ENCODE assay signal across 10 cellular contexts in the genomic region with DNA sequence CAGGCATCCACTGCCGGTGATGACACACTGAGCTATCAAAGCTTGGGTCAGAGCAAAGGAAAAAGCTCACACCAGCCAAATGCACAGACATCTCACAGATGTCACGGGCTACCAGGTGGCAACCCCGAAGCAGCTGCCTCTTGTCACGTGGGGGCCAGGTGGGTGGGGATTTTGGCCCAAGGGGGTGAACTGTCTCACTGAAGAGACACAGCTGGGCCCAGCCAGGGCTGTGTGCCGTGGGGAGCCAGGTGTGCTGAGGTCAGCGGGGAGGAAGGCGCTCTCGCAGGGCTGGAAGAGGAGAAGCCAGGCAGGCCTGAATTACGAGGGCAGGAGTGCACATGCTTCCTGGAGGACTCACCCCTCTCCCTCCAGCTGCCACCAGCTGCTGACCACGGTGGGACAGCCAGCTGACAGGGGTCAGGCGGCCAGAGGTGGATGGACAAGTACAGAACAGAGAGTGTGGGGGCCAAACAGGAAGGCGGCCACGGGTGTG. TPM values are rescaled to one million over a fixed set of nuclear protein-coding genes. Genes with fewer than 3 reads are reported as not detected.
DNase-seq lines count a peak whose midpoint lies in the region; ATAC-seq, FAIRE-seq and TF ChIP-seq lines count a peak whose summit lies in the region.
"Had no signal": no experiment of that assay in that cellular context is flagged by ENCODE, and none has a peak within 500 bp of the region (broad histone marks: within the 10 kb centered on the region; RNA-seq: fewer than 3 reads in every experiment).

No MANE protein-coding gene starts in this region.

- ATAC-seq in HG02623 (IDR thresholded peaks at IDR 0.05; ENCODE audit: unreplicated experiment) (peak; percentile 66), GM19467 (IDR thresholded peaks at IDR 0.05; ENCODE audit: unreplicated experiment) (no peak)

- TF ChIP-seq CTCF in Caco-2 (IDR thresholded peaks at IDR 0.05; ENCODE audit: insufficient read depth in 1 of 2, low read depth in 1 of 2, low read length in 1 of 2, severe bottlenecking in 1 of 2, unreplicated experiment in 1 of 2) = no peak
- no peak for TF ChIP-seq CTCF in endodermal cell (conservative IDR thresholded peaks at IDR 0.05)

- no peaks in the 10 kb centered on the region for H3K9me3 Mint-ChIP-seq in Caco-2 (ENCODE audit: unreplicated experiment)
- H3K9me3 Mint-ChIP-seq in endodermal cell = no peaks in the 10 kb centered on the region
- H3K9me3 Mint-ChIP-seq: activated CD4-positive, alpha-beta T cell treated with anti-CD3 and anti-CD28 coated beads, Interleukin-2, amount 10 ng/mL, durations not matched to agents 7 days and 5 days had no signal

- no peak overlapping the region for H3K27ac Mint-ChIP-seq in Caco-2 (ENCODE audit: unreplicated experiment)
- no peak overlapping the region for H3K27ac Mint-ChIP-seq in endodermal cell
- H3K27ac Mint-ChIP-seq: activated CD4-positive, alpha-beta T cell treated with anti-CD3 and anti-CD28 coated beads, Interleukin-2, amount 10 ng/mL, durations not matched to agents 7 days and 5 days had no signal

- H3K4me3 Mint-ChIP-seq in Caco-2 (ENCODE audit: unreplicated experiment) (no peak overlapping the region), endodermal cell (no peak overlapping the region)
- H3K4me3 Mint-ChIP-seq: activated CD4-positive, alpha-beta T cell treated with anti-CD3 and anti-CD28 coated beads, Interleukin-2, amount 10 ng/mL, durations not matched to agents 7 days and 5 days had no signal

- H3K4me1 ChIP-seq in Caco-2 (no peaks in the 10 kb centered on the region), endodermal cell (ENCODE audit: control insufficient read depth, insufficient read depth, low read length) (peaks cover 9% of the 10 kb centered on the region)

- H3K4me1 Mint-ChIP-seq in Caco-2 (ENCODE audit: low read depth, unreplicated experiment) = no peaks in the 10 kb centered on the region
- peaks cover 16% of the 10 kb centered on the region for H3K4me1 Mint-ChIP-seq in endodermal cell

- FAIRE-seq in GM18507 (lab: Jason Lieb, UNC) = peak; percentile 78

- H3K9ac ChIP-seq in endodermal cell (ENCODE audit: extremely low read depth, low read length, poor library complexity, severe bottlenecking) = no peak overlapping the region

- no peak overlapping the region for H3K27ac ChIP-seq in endodermal cell (ENCODE audit: low read depth, low read length)

- H3K27me3 Mint-ChIP-seq in Caco-2 (ENCODE audit: insufficient read depth, unreplicated experiment) = peaks cover 10% of the 10 kb centered on the region
- no peaks in the 10 kb centered on the region for H3K27me3 Mint-ChIP-seq in endodermal cell (ENCODE audit: insufficient read depth)
- H3K27me3 Mint-ChIP-seq: activated CD4-positive, alpha-beta T cell treated with anti-CD3 and anti-CD28 coated beads, Interleukin-2, amount 10 ng/mL, durations not matched to agents 7 days and 5 days had no signal

- H3K36me3 Mint-ChIP-seq in Caco-2 (ENCODE audit: insufficient read depth, unreplicated experiment) = no peaks in the 10 kb centered on the region
- H3K36me3 Mint-ChIP-seq in endodermal cell (ENCODE audit: low read depth) = no peaks in the 10 kb centered on the region

- WGBS in endodermal cell (ENCODE audit: insufficient coverage in 1 of 2, insufficient read length in 1 of 2), 2 experiments = 91 to 98% methylated on average over 6 to 13 of the region's 13 CpGs

- DNase-seq in GM18507 (ENCODE audit: extremely low spot score, insufficient read length, low read depth) = peak; percentile 61
- peak; percentile 55 for DNase-seq in NCI-H524 treated with DMSO at 0.1 percent for 48 hours (lab: John Stamatoyannopoulos, UW)
- DNase-seq in myocyte (ENCODE audit: low read depth) = peak; percentile 85
- no peak for DNase-seq in Caco-2
- no peak for DNase-seq in cortex of kidney (lab: John Stamatoyannopoulos, UW)
- no peak for DNase-seq in endodermal cell
- DNase-seq: activated CD4-positive, alpha-beta T cell treated with anti-CD3 and anti-CD28 coated beads, Interleukin-2, amount 10 ng/mL, durations not matched to agents 7 days and 5 days; IMR-90 had no signal

- H3K4me3 ChIP-seq in Caco-2 (ENCODE audit: low read depth, low read length) (no peak overlapping the region), endodermal cell (ENCODE audit: low read length) (no peak overlapping the region)

- intact Hi-C loops in Caco-2 (cut with micrococcal nuclease; ENCODE audit: unreplicated experiment) = no loop called here

- no peaks in the 10 kb centered on the region for H3K9me3 ChIP-seq in Caco-2
- no peaks in the 10 kb centered on the region for H3K9me3 ChIP-seq in endodermal cell (ENCODE audit: control insufficient read depth, low read length)

- POLR2A ChIA-PET in Caco-2 (lab: Charles Lee) = interaction anchor here (0.6 kb wide), 1 partner anchor 611 kb away, joined by 3 read pairs; no protein-coding TSS in a partner anchor

- H3K36me3 ChIP-seq in Caco-2 (ENCODE audit: control insufficient read depth, insufficient read depth, low read length) (no peaks in the 10 kb centered on the region), endodermal cell (ENCODE audit: control insufficient read depth, insufficient read depth, low read length) (no peaks in the 10 kb centered on the region)

- peaks cover 1% of the 10 kb centered on the region; the same call in 1 of the 2 replicates for H3K27me3 ChIP-seq in Caco-2 (replicated peaks; ENCODE audit: control insufficient read depth, insufficient read depth, low read length)
- H3K27me3 ChIP-seq in endodermal cell (ENCODE audit: control insufficient read depth, insufficient read depth, low read length, poor library complexity, severe bottlenecking) = no peaks in the 10 kb centered on the region

- no TSS peak for BruUV-seq in Caco-2 (replicated peaks; lab: Mats Ljungman, UMichigan)

- CTCF ChIA-PET in Caco-2 (lab: Charles Lee) = no interaction called here

RNA-seq across cellular contexts. Expression of a gene that starts 32.4 kb away (rescaled TPM):
- total RNA-seq in myocyte (30.8 and 41.3 TPM in 2 replicates), Caco-2 (2022) (0.05 TPM in 1 of 2 replicates, not detected in the other), endodermal cell (under 1 TPM; 0.57 to 0.75 TPM)
- 5.5 TPM for polyA plus RNA-seq in myocyte (2012)
- 4.5 TPM for polyA plus RNA-seq in endodermal cell (2013, experiment 1 of 2)
- polyA plus RNA-seq in endodermal cell (2013, experiment 2 of 2) = 5.8 TPM
- total RNA-seq: IMR-90 had no signal

Comparison
In these comparisons a context has a peak if more than half of its experiments do, and no peak if none do; other contexts are left out.
1. DNase-seq: peak in GM18507 (single experiment), NCI-H524 treated with DMSO at 0.1 percent for 48 hours (single experiment) and myocyte (single experiment); none in Caco-2 (0 of 2), cortex of kidney (single experiment) and endodermal cell (single experiment).
2. RNA of a gene that starts 32.4 kb away (total RNA-seq): 30.8 to 41.3 TPM in myocyte; 0.57 to 0.75 TPM in endodermal cell and 0.05 TPM in Caco-2; every median in the first group is over 10 times any median in the second.